5 cellular contexts compared by ENCODE assay signal in the genomic region with DNA sequence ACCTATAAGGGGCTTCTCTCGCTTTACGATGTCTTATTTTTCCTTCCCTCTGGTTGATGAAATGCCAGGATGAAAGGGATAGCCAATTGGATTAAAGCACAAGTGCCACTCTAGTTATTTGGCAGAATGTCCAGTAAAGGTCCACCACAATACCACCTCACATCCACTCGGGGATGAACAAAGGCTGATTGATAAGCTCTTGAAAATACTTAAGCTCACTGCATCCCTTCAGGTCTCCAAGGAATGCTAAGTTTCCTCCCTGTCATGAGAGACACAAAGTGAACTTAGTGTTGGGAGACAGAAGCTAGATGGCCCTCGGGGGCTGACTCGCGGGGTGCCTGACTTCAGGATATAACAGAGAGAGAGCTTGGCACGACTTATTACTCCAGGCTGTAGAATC.
DNase-seq lines count a peak whose midpoint lies in the region; ATAC-seq and TF ChIP-seq lines count a peak whose summit lies in the region.
"Not testable (repeated sequence)": the region's sequence is repeated elsewhere in the genome, so short reads cannot be mapped to it uniquely, and the experiment has no call there.

No MANE protein-coding gene starts in this region.

- intact Hi-C loops in esophagus muscularis mucosa (cut with DNase I), result not testable (repeated sequence)

- not testable (repeated sequence) for H3K27me3 ChIP-seq in esophagus muscularis mucosa; lung (ENCODE audit: control insufficient read depth, insufficient read depth); neural cell (ENCODE audit: insufficient read depth, low read depth, low read length)

- H3F3A ChIP-seq in neural cell (ENCODE audit: insufficient read depth, low read length, poor library complexity, severe bottlenecking), result not testable (repeated sequence)

- H3K9ac ChIP-seq in neural cell (ENCODE audit: low read length), result not testable (repeated sequence)

- H3K4me1 ChIP-seq in esophagus muscularis mucosa; lung (ENCODE audit: control insufficient read depth in 2 of 2, insufficient read depth in 2 of 2, low read length in 2 of 2): not testable (repeated sequence)

- not testable (repeated sequence) for H3K27ac ChIP-seq in esophagus muscularis mucosa (replicated peaks in 1 of 4); lung (ENCODE audit: low read depth in 1 of 2, low read length in 1 of 2)
- H3K27ac ChIP-seq in neural cell (ENCODE audit: low read length), result peak overlapping the region; percentile 24

- TF ChIP-seq POLR2A in esophagus muscularis mucosa (IDR thresholded peaks at IDR 0.05; ENCODE audit: low read depth), result not testable (repeated sequence)

- not testable (repeated sequence) for ATAC-seq in lung (ENCODE audit: insufficient read depth, low FRiP score)

- not testable (repeated sequence) for H3K9me3 ChIP-seq in esophagus muscularis mucosa; lung (ENCODE audit: control insufficient read depth in 2 of 2, insufficient read depth in 1 of 2, low read length in 1 of 2); neural cell (ENCODE audit: low read length)

- DNase-seq in SK-MEL-5 (ENCODE audit: low read depth, low spot score) (peak; percentile 95), esophagus muscularis mucosa (ENCODE audit: extremely low spot score) (peak; percentile 70), foreskin melanocyte (peak; percentile 32), lung (ENCODE audit: low spot score) (peak; percentile 25)

- not testable (repeated sequence) for H4K20me1 ChIP-seq in neural cell (ENCODE audit: insufficient read depth)

- not testable (repeated sequence) for TF ChIP-seq RAD21 in neural cell (conservative IDR thresholded peaks at IDR 0.05)

- not testable (repeated sequence) for H3K79me2 ChIP-seq in neural cell (replicated peaks; ENCODE audit: insufficient read depth, low read length)

- H3K4me2 ChIP-seq in neural cell (ENCODE audit: low read length), result not testable (repeated sequence)

- in situ Hi-C loops in SK-MEL-5 (cut with HindIII; ENCODE audit: low pct_unique_long_range_greater_than_20kb, low sequenced_read_pairs), result not testable (repeated sequence)

- 89% methylated on average over 7 of the region's 7 CpGs for WGBS in esophagus muscularis mucosa
- WGBS in lung, 2 donors, result 83 to 93% methylated on average over 7 of the region's 7 CpGs

- H3K9me2 ChIP-seq in neural cell (ENCODE audit: insufficient read depth, low read length), result not testable (repeated sequence)

- TF ChIP-seq CTCF in esophagus muscularis mucosa (IDR thresholded peaks at IDR 0.05); lung (IDR thresholded peaks at IDR 0.05; ENCODE audit: control extremely low read depth, extremely low read depth); neural cell (IDR thresholded peaks at IDR 0.05; ENCODE audit: poor library complexity, severe bottlenecking): not testable (repeated sequence)

- not testable (repeated sequence) for H3K36me3 ChIP-seq in esophagus muscularis mucosa; lung (ENCODE audit: control insufficient read depth in 2 of 2, insufficient read depth in 2 of 2, low read length in 2 of 2); neural cell (ENCODE audit: insufficient read depth, low read length)

- not testable (repeated sequence) for TF ChIP-seq EP300 in esophagus muscularis mucosa (IDR thresholded peaks at IDR 0.05); neural cell (conservative IDR thresholded peaks at IDR 0.05; ENCODE audit: poor library complexity, severe bottlenecking)

- not testable (repeated sequence) for H2AFZ ChIP-seq in neural cell (ENCODE audit: low read depth, low read length)

- H3K4me3 ChIP-seq in esophagus muscularis mucosa; lung; neural cell (ENCODE audit: low read length): not testable (repeated sequence)

Comparison
In these comparisons a context has a peak if more than half of its experiments do, and no peak if none do; other contexts are left out.
1. DNase-seq: peak in every context shown above with its lines; median percentile 95 in SK-MEL-5; 70 in esophagus muscularis mucosa; 32 in foreskin melanocyte; 25 in lung.